ENCODE assay signal across 36 cellular contexts in the genomic region with DNA sequence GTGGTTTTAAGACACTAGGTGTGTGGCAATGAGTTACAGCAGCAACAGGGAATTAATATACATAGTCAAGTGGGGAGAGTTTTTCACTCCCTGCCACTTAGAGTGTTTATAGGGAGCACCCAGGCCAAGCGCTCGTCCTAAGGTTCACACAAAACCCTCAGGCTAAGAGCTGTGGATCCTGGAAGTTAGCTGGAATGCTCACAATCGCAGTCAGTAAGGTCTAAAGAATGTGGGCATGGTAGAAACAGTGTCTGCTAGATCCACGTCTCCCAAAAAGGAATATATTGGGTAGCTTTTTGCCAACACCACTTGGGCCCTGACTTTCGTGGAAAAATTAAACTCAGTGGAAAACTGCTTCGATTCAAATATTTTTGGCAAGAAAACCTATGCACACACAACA. TPM values are rescaled to one million over a fixed set of nuclear protein-coding genes. Genes with fewer than 3 reads are reported as not detected.
"Had no signal": no experiment of that assay in that cellular context is flagged by ENCODE, and none has a peak within 500 bp of the region (broad histone marks: within the 10 kb centered on the region; RNA-seq: fewer than 3 reads in every experiment).

No MANE protein-coding gene starts in this region.

- H3K27me3 ChIP-seq: SJSA1 had no signal

- H3K9ac ChIP-seq: KMS-11, SK-N-SH had no signal

- H3K9me3 ChIP-seq: SJSA1, SK-N-SH had no signal

- H3K27ac ChIP-seq: KMS-11, SJSA1, VCaP had no signal

- H3K27me3 Mint-ChIP-seq: activated B cell treated with CpG ODN at 0.5 μM for 24 hours; activated CD4-positive, alpha-beta memory T cell treated with anti-CD3 and anti-CD28 coated beads for 36 hours; activated naive CD4-positive, alpha-beta T cell treated with anti-CD3 and anti-CD28 coated beads, Interleukin-2, amount 10 ng/mL, durations not matched to agents 7 days and 5 days had no signal

- H3K9me3 Mint-ChIP-seq: activated B cell treated with CpG ODN at 0.5 μM for 24 hours; activated CD4-positive, alpha-beta memory T cell treated with anti-CD3 and anti-CD28 coated beads for 36 hours; activated naive CD4-positive, alpha-beta T cell treated with anti-CD3 and anti-CD28 coated beads, Interleukin-2, amount 10 ng/mL, durations not matched to agents 7 days and 5 days; activated naive CD8-positive, alpha-beta T cell treated with anti-CD3 and anti-CD28 coated beads, Interleukin-2, amount 50 U/mL, for 24 hours had no signal

- H3K27ac Mint-ChIP-seq: activated B cell treated with CpG ODN at 0.5 μM for 24 hours; activated CD4-positive, alpha-beta memory T cell treated with anti-CD3 and anti-CD28 coated beads for 36 hours; activated naive CD4-positive, alpha-beta T cell treated with anti-CD3 and anti-CD28 coated beads, Interleukin-2, amount 10 ng/mL, durations not matched to agents 7 days and 5 days; activated naive CD8-positive, alpha-beta T cell; activated naive CD8-positive, alpha-beta T cell treated with anti-CD3 and anti-CD28 coated beads, Interleukin-2, amount 50 U/mL, for 24 hours; brain had no signal

- H3K4me3 Mint-ChIP-seq: activated B cell treated with CpG ODN at 0.5 μM for 24 hours; activated CD4-positive, alpha-beta memory T cell treated with anti-CD3 and anti-CD28 coated beads for 36 hours; activated naive CD4-positive, alpha-beta T cell treated with anti-CD3 and anti-CD28 coated beads, Interleukin-2, amount 10 ng/mL, durations not matched to agents 7 days and 5 days; activated naive CD8-positive, alpha-beta T cell; activated naive CD8-positive, alpha-beta T cell treated with anti-CD3 and anti-CD28 coated beads, Interleukin-2, amount 50 U/mL, for 24 hours; brain had no signal

- ATAC-seq: activated naive CD8-positive, alpha-beta T cell treated with anti-CD3 and anti-CD28 coated beads, Interleukin-2, amount 50 U/mL, for 24 hours; Panc1 had no signal

- H3K36me3 Mint-ChIP-seq: activated CD4-positive, alpha-beta memory T cell treated with anti-CD3 and anti-CD28 coated beads for 36 hours; activated naive CD4-positive, alpha-beta T cell treated with anti-CD3 and anti-CD28 coated beads, Interleukin-2, amount 10 ng/mL, durations not matched to agents 7 days and 5 days; activated naive CD8-positive, alpha-beta T cell; brain had no signal

- H3K4me2 ChIP-seq: KMS-11, SK-N-SH had no signal

- H3K4me3 ChIP-seq: SJSA1 had no signal

- H3K4me1 Mint-ChIP-seq: activated B cell treated with CpG ODN at 0.5 μM for 24 hours; activated naive CD4-positive, alpha-beta T cell treated with anti-CD3 and anti-CD28 coated beads, Interleukin-2, amount 10 ng/mL, durations not matched to agents 7 days and 5 days; activated naive CD8-positive, alpha-beta T cell treated with anti-CD3 and anti-CD28 coated beads, Interleukin-2, amount 50 U/mL, for 24 hours had no signal

- DNase-seq: activated B cell treated with CpG ODN at 0.5 μM for 24 hours; activated CD4-positive, alpha-beta memory T cell treated with anti-CD3 and anti-CD28 coated beads for 36 hours; activated CD4-positive, alpha-beta T cell treated with anti-CD3 and anti-CD28 coated beads for 4 hours; activated CD4-positive, alpha-beta T cell treated with anti-CD3 and anti-CD28 coated beads, Interleukin-2, amount 50 U/mL, for 1 hour; activated CD4-positive, CD25-positive, alpha-beta regulatory T cell treated with anti-CD3 and anti-CD28 coated beads, Interleukin-2, amount 50 U/mL, for 72 hours; activated CD8-positive, alpha-beta memory T cell treated with anti-CD3 and anti-CD28 coated beads, Interleukin-2, amount 50 U/mL, for 4 hours; activated effector memory CD4-positive, alpha-beta T cell treated with Interleukin-2 at 50 U/mL for 16 hours; activated naive CD4-positive, alpha-beta T cell treated with anti-CD3 and anti-CD28 coated beads, Interleukin-2, amount 10 ng/mL, durations not matched to agents 7 days and 5 days; activated naive CD8-positive, alpha-beta T cell treated with anti-CD3 and anti-CD28 coated beads, Interleukin-2, amount 50 U/mL, for 24 hours; activated T-cell treated with anti-CD3 and anti-CD28 coated beads, Interleukin-2, amount 50 U/mL, for 48 hours; anterior cingulate cortex; caudate nucleus; NCI-H1105 treated with DMSO at 0.1 percent for 48 hours; NCI-H1436; NCI-H1694; NCI-H1930; NCI-H2081 treated with DMSO at 0.1 percent for 48 hours; NCI-H345; NCI-H524 treated with DMSO at 0.1 percent for 48 hours; NK-92 treated with Interleukin-12 subunit alpha and Interleukin-12 subunit beta, amount 100 ng/mL, for 24 hours; OCI-M1; RPMI8226; SHP77 treated with DMSO at 0.1 percent for 48 hours; SK-N-SH; T-helper 2 cell; T-helper 9 cell had no signal

- H3K36me3 ChIP-seq: SJSA1 had no signal

- H3K4me1 ChIP-seq: SJSA1 had no signal

RNA-seq across cellular contexts. Expression of a gene that starts 36.6 kb away (rescaled TPM):
- total RNA-seq: activated B cell treated with CpG ODN at 0.5 μM for 24 hours; activated CD4-positive, alpha-beta memory T cell treated with anti-CD3 and anti-CD28 coated beads for 36 hours; bronchial epithelial cell; cerebellum; LHCN-M2; NCI-H460; SJSA1 had no signal
- polyA plus RNA-seq: SK-N-SH had no signal
